ENCODE assay signal across 27 cellular contexts in genomic region chr2:128215897-128216645, GRCh38.
DNase-seq lines count a peak whose midpoint lies in the region; ATAC-seq and TF ChIP-seq lines count a peak whose summit lies in the region.
"Had no signal": no experiment of that assay in that cellular context is flagged by ENCODE, and none has a peak within 500 bp of the region (broad histone marks: within the 10 kb centered on the region; RNA-seq: fewer than 3 reads in every experiment).

No MANE protein-coding gene starts in this region.

- no peaks in the 10 kb centered on the region for H3K4me1 Mint-ChIP-seq in stimulated activated naive CD8-positive, alpha-beta T cell treated with anti-CD3 and anti-CD28 coated beads, Interleukin-15, amount 100 ng/mL, for 72 hours
- H3K4me1 Mint-ChIP-seq: immature natural killer cell had no signal

- H3K56ac ChIP-seq in mesendoderm (ENCODE audit: low read length): no peak overlapping the region

- H2BK15ac ChIP-seq in mesendoderm (replicated peaks; ENCODE audit: low read depth): no peak overlapping the region

- H3K4me2 ChIP-seq in mesendoderm (ENCODE audit: low read length): no peak overlapping the region
- H3K4me2 ChIP-seq: BLaER1 treated with 17β-estradiol and CSF1 and Interleukin-3, amounts not matched to agents 10 nM and 100 nM; SK-N-SH; smooth muscle cell had no signal

- no peak overlapping the region for H4K8ac ChIP-seq in mesendoderm (ENCODE audit: low read depth, low read length)

- H3K79me1 ChIP-seq in mesendoderm (ENCODE audit: low read length): no peaks in the 10 kb centered on the region

- H3K27ac Mint-ChIP-seq in stimulated activated naive CD8-positive, alpha-beta T cell treated with anti-CD3 and anti-CD28 coated beads, Interleukin-15, amount 100 ng/mL, for 72 hours: no peak overlapping the region
- H3K27ac Mint-ChIP-seq: activated B cell treated with CpG ODN at 0.5 μM for 24 hours; effector memory CD8-positive, alpha-beta T cell; immature natural killer cell; memory B cell; T-helper 2 cell treated with Interferon-gamma antibody and Interleukin-4, amounts not matched to agents 5 μg/mL and 100 μg/mL, for 36 hours had no signal

- no peak overlapping the region for H3K18ac ChIP-seq in mesendoderm (ENCODE audit: low read length)

- no peak overlapping the region for H2AK5ac ChIP-seq in mesendoderm (ENCODE audit: low read length)

- H3K27me3 Mint-ChIP-seq in stimulated activated naive CD8-positive, alpha-beta T cell treated with anti-CD3 and anti-CD28 coated beads, Interleukin-15, amount 100 ng/mL, for 72 hours: no peaks in the 10 kb centered on the region
- H3K27me3 Mint-ChIP-seq: activated B cell treated with CpG ODN at 0.5 μM for 24 hours had no signal

- TF ChIP-seq CTCF in astrocyte of the spinal cord (IDR thresholded peaks at IDR 0.05; ENCODE audit: low read depth, low read length): no peak

- H3K4me3 ChIP-seq in astrocyte of the spinal cord (ENCODE audit: low read depth, low read length) (no peak overlapping the region), mesendoderm (ENCODE audit: low read length) (no peak overlapping the region)
- H3K4me3 ChIP-seq: BLaER1 treated with 17β-estradiol and CSF1 and Interleukin-3, amounts not matched to agents 10 nM and 100 nM; breast epithelium; colonic mucosa; HAP-1; Peyer's patch; smooth muscle cell had no signal

- no peak overlapping the region for H2BK5ac ChIP-seq in mesendoderm (ENCODE audit: low read length)

- H4K5ac ChIP-seq in mesendoderm (ENCODE audit: low read length): no peak overlapping the region

- no CpG with 5 or more reads among the region's 10 CpGs for WGBS in mesendoderm (ENCODE audit: extremely low coverage, insufficient coverage, low lambda C conversion rate)

- no peaks in the 10 kb centered on the region for H3K9me3 Mint-ChIP-seq in stimulated activated naive CD8-positive, alpha-beta T cell treated with anti-CD3 and anti-CD28 coated beads, Interleukin-15, amount 100 ng/mL, for 72 hours
- H3K9me3 Mint-ChIP-seq: activated B cell treated with CpG ODN at 0.5 μM for 24 hours; effector memory CD8-positive, alpha-beta T cell; immature natural killer cell; memory B cell; T-helper 2 cell treated with Interferon-gamma antibody and Interleukin-4, amounts not matched to agents 5 μg/mL and 100 μg/mL, for 36 hours had no signal

- intact Hi-C loops in Right ventricle myocardium inferior (cut with DNase I): no loop called here

- no peaks in the 10 kb centered on the region for H3K36me3 ChIP-seq in mesendoderm (ENCODE audit: control insufficient read depth, insufficient read depth, low read length)
- H3K36me3 ChIP-seq: BLaER1 treated with 17β-estradiol and CSF1 and Interleukin-3, amounts not matched to agents 10 nM and 100 nM; breast epithelium; colonic mucosa; HAP-1; Peyer's patch had no signal

- H3K4me1 ChIP-seq in mesendoderm (ENCODE audit: control insufficient read depth, low read depth, low read length): no peaks in the 10 kb centered on the region
- H3K4me1 ChIP-seq: breast epithelium, colonic mucosa, HAP-1, Peyer's patch had no signal

- H3K79me2 ChIP-seq in mesendoderm (ENCODE audit: control insufficient read depth, insufficient read depth, low read length): no peaks in the 10 kb centered on the region

- H3K9ac ChIP-seq in mesendoderm (ENCODE audit: low read length): no peak overlapping the region
- H3K9ac ChIP-seq: BLaER1 treated with 17β-estradiol and CSF1 and Interleukin-3, amounts not matched to agents 10 nM and 100 nM; SK-N-SH had no signal

- H3K4ac ChIP-seq in mesendoderm (ENCODE audit: low read depth, low read length): no peak overlapping the region

- no peak overlapping the region for H2BK120ac ChIP-seq in mesendoderm (ENCODE audit: low read depth, low read length)

- H3K4me3 Mint-ChIP-seq in stimulated activated naive CD8-positive, alpha-beta T cell treated with anti-CD3 and anti-CD28 coated beads, Interleukin-15, amount 100 ng/mL, for 72 hours: no peak overlapping the region
- H3K4me3 Mint-ChIP-seq: activated B cell treated with CpG ODN at 0.5 μM for 24 hours; effector memory CD8-positive, alpha-beta T cell; immature natural killer cell; memory B cell; T-helper 2 cell treated with Interferon-gamma antibody and Interleukin-4, amounts not matched to agents 5 μg/mL and 100 μg/mL, for 36 hours had no signal

- H3K27me3 ChIP-seq in mesendoderm (ENCODE audit: insufficient read depth, low read length, poor library complexity): no peaks in the 10 kb centered on the region
- H3K27me3 ChIP-seq: BLaER1 treated with 17β-estradiol and CSF1 and Interleukin-3, amounts not matched to agents 10 nM and 100 nM; breast epithelium; colonic mucosa; Peyer's patch had no signal

- no peak overlapping the region for H3K23ac ChIP-seq in mesendoderm (ENCODE audit: low read length)

- in situ Hi-C loops in astrocyte of the spinal cord (cut with HindIII; ENCODE audit: low sequenced_read_pairs): no loop called here

- peak in 1 of 2 donors; percentile 23 for DNase-seq in stimulated activated naive CD8-positive, alpha-beta T cell treated with anti-CD3 and anti-CD28 coated beads, Interleukin-15, amount 100 ng/mL, for 72 hours
- DNase-seq in stimulated activated naive CD8-positive, alpha-beta T cell treated with anti-CD3 and anti-CD28 coated beads, Interleukin-15, Interleukin-2, amounts not matched to agents 100 U/mL and 50 U/mL, for 24 hours: no peak
- DNase-seq in NOMO-1 treated with DMSO at 0.1 percent for 48 hours (lab: John Stamatoyannopoulos, UW; ENCODE audit: unreplicated experiment) (peak; percentile 68), astrocyte of the spinal cord (ENCODE audit: low read depth, low spot score) (peak; percentile 57), RKO (ENCODE audit: low spot score) (no peak), mesendoderm (no peak), Right ventricle myocardium inferior (ENCODE audit: missing footprints) (no peak)
- DNase-seq: ACHN; activated B cell treated with CpG ODN at 0.5 μM for 24 hours; activated effector memory CD4-positive, alpha-beta T cell treated with anti-CD3 and anti-CD28 coated beads, Interleukin-2, amount 50 U/mL, for 16 hours; DMS79 treated with DMSO at 0.1 percent for 48 hours; effector memory CD8-positive, alpha-beta T cell; foreskin melanocyte; hippocampal formation; immature natural killer cell; NCI-H1417; NCI-H446; Peyer's patch; SK-N-SH had no signal

- H3K27ac ChIP-seq in mesendoderm (ENCODE audit: low read depth, low read length): no peak overlapping the region
- H3K27ac ChIP-seq: BLaER1 treated with 17β-estradiol and CSF1 and Interleukin-3, amounts not matched to agents 10 nM and 100 nM; breast epithelium; colonic mucosa; Peyer's patch had no signal

- ATAC-seq in stimulated activated naive CD8-positive, alpha-beta T cell treated with anti-CD3 and anti-CD28 coated beads, Interleukin-15, amount 100 ng/mL, for 72 hours: peak; percentile 72
- no peak for ATAC-seq in stimulated activated naive CD8-positive, alpha-beta T cell treated with anti-CD3 and anti-CD28 coated beads, Interleukin-15, Interleukin-2, amounts not matched to agents 100 U/mL and 50 U/mL, for 24 hours
- ATAC-seq in GM18873 (IDR thresholded peaks at IDR 0.05; ENCODE audit: low FRiP score, unreplicated experiment): no peak
- no peak for ATAC-seq in Right ventricle myocardium inferior
- ATAC-seq: effector memory CD8-positive, alpha-beta T cell had no signal

Comparison
In these comparisons a context has a peak if more than half of its experiments do, and no peak if none do; other contexts are left out.
1. DNase-seq: peak in NOMO-1 treated with DMSO at 0.1 percent for 48 hours (single experiment) and astrocyte of the spinal cord (single experiment); none in stimulated activated naive CD8-positive, alpha-beta T cell treated with anti-CD3 and anti-CD28 coated beads, Interleukin-15, Interleukin-2, amounts not matched to agents 100 U/mL and 50 U/mL, for 24 hours (single experiment), RKO (single experiment), mesendoderm (single experiment) and Right ventricle myocardium inferior (single experiment).